Comparison of ENCODE assay signal across 1 cellular context in genomic region chr9:1458503-1458902, GRCh38.
TF ChIP-seq lines count a peak whose summit lies in the region.

No MANE protein-coding gene starts in this region.

TF ChIP-seq in K562, 482 proteins besides CTCF, POLR2A, EP300 and RAD21 (continued from another document):
- TF ChIP-seq ZBTB12 (CRISPR knock-in tag; IDR thresholded peaks at IDR 0.05) (no peak), PTRF (tag; IDR thresholded peaks at IDR 0.05) (no peak)
